11 cellular contexts compared by ENCODE assay signal in the genomic region with DNA sequence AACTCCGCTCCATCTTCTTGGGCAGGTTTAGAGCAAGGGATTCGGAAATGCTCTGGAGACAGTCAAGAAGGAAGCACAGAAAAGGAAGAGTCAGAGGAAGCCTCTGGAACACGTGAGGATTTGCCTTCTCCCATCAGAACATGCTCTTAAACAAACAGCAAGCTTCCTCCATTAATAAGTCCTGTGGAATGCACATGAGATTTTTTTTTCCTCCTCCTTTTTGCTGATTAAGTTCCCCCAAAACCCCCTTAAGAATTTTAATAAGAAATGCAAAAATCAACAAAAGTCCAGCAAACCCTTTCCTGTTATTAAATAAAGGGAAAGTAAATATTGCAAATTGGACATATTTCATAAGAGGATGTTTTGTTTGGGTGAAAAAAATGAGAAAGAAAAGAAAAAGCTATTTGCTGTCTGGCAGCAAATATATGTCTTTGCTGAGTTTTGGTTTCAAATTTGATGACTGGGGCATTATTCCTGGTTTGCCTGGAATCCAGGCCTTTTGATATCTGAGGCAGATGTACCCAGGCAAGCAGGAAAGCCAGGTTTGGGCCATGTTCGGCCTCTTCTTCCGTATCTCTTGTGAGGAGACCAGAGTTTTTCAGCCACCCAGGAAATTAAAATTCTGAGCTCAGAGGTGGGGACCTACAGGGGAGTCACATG. TPM values are rescaled to one million over a fixed set of nuclear protein-coding genes. Genes with fewer than 3 reads are reported as not detected.
DNase-seq lines count a peak whose midpoint lies in the region; ATAC-seq and TF ChIP-seq lines count a peak whose summit lies in the region.
"Had no signal": no experiment of that assay in that cellular context is flagged by ENCODE, and none has a peak within 500 bp of the region (broad histone marks: within the 10 kb centered on the region; RNA-seq: fewer than 3 reads in every experiment).

No MANE protein-coding gene starts in this region.

- DNase-seq in M059J (ENCODE audit: low read depth) (peak; percentile 39), choroid plexus epithelial cell (ENCODE audit: low read depth) (peak; percentile 77), mesenteric fat pad (ENCODE audit: low spot score) (peak; percentile 14), uterus (no peak), gastrocnemius medialis (no peak), NCI-H1092 treated with DMSO at 0.1 percent for 48 hours (lab: John Stamatoyannopoulos, UW) (no peak)
- DNase-seq: activated naive CD8-positive, alpha-beta T cell treated with anti-CD3 and anti-CD28 coated beads, Interleukin-2, amount 50 U/mL, for 24 hours; KG1; OCI-M1 had no signal

- H3K27me3 ChIP-seq in uterus (no peaks in the 10 kb centered on the region), gastrocnemius medialis (no peaks in the 10 kb centered on the region)

- in situ Hi-C loops in gastrocnemius medialis (cut with MboI; ENCODE audit: low sequenced_read_pairs in 4 of 4), result loop anchor here (5.0 to 10.0 kb wide), 3 partner anchors 292 to 342 kb away; no protein-coding TSS in a partner anchor

- TF ChIP-seq CTCF in choroid plexus epithelial cell (conservative IDR thresholded peaks at IDR 0.05; ENCODE audit: low read depth, low read length), result no peak
- no peak for TF ChIP-seq CTCF in uterus (IDR thresholded peaks at IDR 0.05)
- no peak for TF ChIP-seq CTCF in gastrocnemius medialis (IDR thresholded peaks at IDR 0.05 in 4 of 5, conservative IDR thresholded peaks at IDR 0.05 in 1 of 5)

- H3K27ac ChIP-seq in uterus (peak overlapping the region; percentile 25 to 64), gastrocnemius medialis (no peak overlapping the region)

- H3K9me3 ChIP-seq in uterus (no peaks in the 10 kb centered on the region), gastrocnemius medialis (no peaks in the 10 kb centered on the region)

- H3K4me3 ChIP-seq in choroid plexus epithelial cell (ENCODE audit: low read depth, low read length) (no peak overlapping the region), uterus (no peak overlapping the region), gastrocnemius medialis (no peak overlapping the region)
- H3K4me3 ChIP-seq: GM12878 had no signal

- intact Hi-C loops in uterus (cut with DNase I; ENCODE audit: low total_unique reads) (loop anchor here (5.0 kb wide), 1 partner anchor 339 kb away; no protein-coding TSS in a partner anchor), gastrocnemius medialis (cut with DNase I; ENCODE audit: low total_unique reads) (no loop called here)

- ATAC-seq in gastrocnemius medialis (no peak), GM18519 (IDR thresholded peaks at IDR 0.05; ENCODE audit: low FRiP score, unreplicated experiment) (no peak)
- ATAC-seq: activated naive CD8-positive, alpha-beta T cell treated with anti-CD3 and anti-CD28 coated beads, Interleukin-2, amount 50 U/mL, for 24 hours; GM12878 had no signal

- TF ChIP-seq POLR2A in uterus (IDR thresholded peaks at IDR 0.05) (no peak), gastrocnemius medialis (IDR thresholded peaks at IDR 0.05) (no peak)

- H3K4me1 ChIP-seq in uterus (no peaks in the 10 kb centered on the region), gastrocnemius medialis (peaks cover 0 to 5% of the 10 kb centered on the region in 2 donors)

- H3K36me3 ChIP-seq in uterus (no peaks in the 10 kb centered on the region), gastrocnemius medialis (no peaks in the 10 kb centered on the region)

RNA-seq across cellular contexts. Expression of a gene that starts 7.9 kb away (rescaled TPM):
- 4.6 and 9.0 TPM in 2 replicates for total RNA-seq in M059J (2014; rRNA removed; shearing (Covaris generic))
- total RNA-seq in mesenteric fat pad (24.9 TPM), uterus (10 to 100 TPM; 10.3 to 37.8 (median 20.4) TPM), gastrocnemius medialis (10 to 100 TPM; 10.7 to 19.5 (median 12.0) TPM)

Comparison
In these comparisons a context has a peak if more than half of its experiments do, and no peak if none do; other contexts are left out.
1. DNase-seq: peak in M059J (single experiment), choroid plexus epithelial cell (single experiment) and mesenteric fat pad (single experiment); none in uterus (0 of 2), gastrocnemius medialis (0 of 2) and NCI-H1092 treated with DMSO at 0.1 percent for 48 hours (single experiment).
2. H3K27ac ChIP-seq: peak in uterus (2 of 2); none in gastrocnemius medialis (0 of 4).